ENCODE assay signal across 21 cellular contexts in the genomic region with DNA sequence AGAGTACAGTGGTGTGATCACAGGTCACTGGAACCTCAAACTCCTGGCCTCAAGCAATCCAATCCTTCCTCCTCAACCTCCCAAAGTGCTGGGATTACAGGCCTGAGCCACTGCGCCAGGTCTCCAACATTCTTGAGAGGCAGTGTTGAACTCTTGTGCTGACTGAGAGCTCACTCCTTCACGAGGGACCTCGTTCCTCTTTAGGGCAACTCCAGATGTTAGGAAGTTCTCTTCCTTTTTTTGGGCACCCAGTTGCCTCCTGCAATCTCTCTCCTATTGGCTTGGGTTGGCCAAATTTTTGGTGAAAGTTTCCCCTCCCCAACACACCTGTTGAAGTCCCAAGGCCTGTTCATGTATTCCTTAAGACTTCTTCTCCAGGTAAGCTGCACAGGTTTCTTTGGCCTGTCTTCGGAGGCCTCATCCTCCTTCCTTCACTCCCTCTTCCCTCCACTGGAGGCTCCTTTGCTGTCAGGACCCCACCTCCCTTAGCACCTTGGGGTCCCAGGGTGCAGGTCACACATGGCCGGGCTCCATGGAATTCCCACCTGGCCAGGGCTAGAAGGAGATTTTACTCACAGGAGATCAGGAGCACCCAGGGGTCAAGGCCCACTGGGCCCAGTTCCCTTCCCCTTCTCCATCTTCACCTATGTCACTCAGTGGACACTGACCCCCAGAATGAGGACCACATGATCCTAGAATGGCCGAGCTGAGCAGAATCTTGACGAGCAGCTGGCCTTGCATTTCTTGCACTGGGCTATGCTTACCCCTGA.
DNase-seq lines count a peak whose midpoint lies in the region; ATAC-seq, FAIRE-seq and TF ChIP-seq lines count a peak whose summit lies in the region.
"Had no signal": no experiment of that assay in that cellular context is flagged by ENCODE, and none has a peak within 500 bp of the region (broad histone marks: within the 10 kb centered on the region; RNA-seq: fewer than 3 reads in every experiment).

No MANE protein-coding gene starts in this region.

- intact Hi-C loops in lower lobe of right lung (cut with DNase I), result no loop called here
- intact Hi-C loops in sigmoid colon (cut with DNase I), result no loop called here

- no peaks in the 10 kb centered on the region for H3K36me3 ChIP-seq in RWPE2 (ENCODE audit: low read depth)
- H3K36me3 ChIP-seq in lower lobe of right lung, result no peaks in the 10 kb centered on the region
- H3K36me3 ChIP-seq in sigmoid colon, result no peaks in the 10 kb centered on the region
- H3K36me3 ChIP-seq: BE2C, MG63 had no signal

- no peak overlapping the region for H3K4me2 ChIP-seq in A549

- H3K27ac ChIP-seq in A549 (peak overlapping the region; percentile 81 to 91; a peak in 4 of 6 replicates), RWPE2 (ENCODE audit: poor library complexity, severe bottlenecking) (no peak overlapping the region), lower lobe of right lung (no peak overlapping the region), sigmoid colon (no peak overlapping the region)

- TF ChIP-seq EP300 in A549 (IDR thresholded peaks at IDR 0.05) (no peak), sigmoid colon (IDR thresholded peaks at IDR 0.05) (no peak)

- TF ChIP-seq RAD21 in A549 (conservative IDR thresholded peaks at IDR 0.05 in 1 of 2, IDR thresholded peaks at IDR 0.05 in 1 of 2), result no peak

- TF ChIP-seq POLR2A in A549 (IDR thresholded peaks at IDR 0.05; ENCODE audit: low read length) (no peak), sigmoid colon (IDR thresholded peaks at IDR 0.05) (no peak)

- H3K4me1 ChIP-seq in A549 (peaks cover 59% of the 10 kb centered on the region), RWPE2 (ENCODE audit: insufficient read depth, poor library complexity, severe bottlenecking) (peaks cover 15% of the 10 kb centered on the region), lower lobe of right lung (peaks cover 21% of the 10 kb centered on the region), sigmoid colon (peaks cover 0 to 8% (median 0%) of the 10 kb centered on the region in 4 donors)

- TF ChIP-seq CTCF in A549 (IDR thresholded peaks at IDR 0.05), result no peak
- TF ChIP-seq CTCF in RWPE2 (IDR thresholded peaks at IDR 0.05; ENCODE audit: poor library complexity, severe bottlenecking), result no peak
- TF ChIP-seq CTCF in lower lobe of right lung (IDR thresholded peaks at IDR 0.05), result no peak
- no peak for TF ChIP-seq CTCF in sigmoid colon (IDR thresholded peaks at IDR 0.05)

- H3K9me3 ChIP-seq in A549 (no peaks in the 10 kb centered on the region), RWPE2 (ENCODE audit: severe bottlenecking) (no peaks in the 10 kb centered on the region), lower lobe of right lung (no peaks in the 10 kb centered on the region), sigmoid colon (no peaks in the 10 kb centered on the region)
- H3K9me3 ChIP-seq: BE2C, MG63 had no signal

- DNase-seq in A549 (ENCODE audit: low read depth in 1 of 2, low spot score in 1 of 2) (no peak), RWPE2 (ENCODE audit: low spot score) (peak; percentile 20), lower lobe of right lung (peak; percentile 26), sigmoid colon (peak; percentile 50), NCI-H2081 (lab: John Stamatoyannopoulos, UW) (no peak), GF-D8 (lab: John Stamatoyannopoulos, UW) (no peak), NCI-H1436 (lab: John Stamatoyannopoulos, UW) (no peak)
- DNase-seq: BE2C; CD4-positive, CD25-positive, alpha-beta regulatory T cell; EL; H9; Kasumi-1; MG63; NCI-H1417; NCI-H187; NCI-H2107; NCI-H446 treated with DMSO at 0.1 percent for 48 hours; NCI-H526 treated with DMSO at 0.1 percent for 48 hours; PC-3; SHP77 had no signal

- ATAC-seq in A549 (no peak), RWPE2 (ENCODE audit: low read depth) (no peak), lower lobe of right lung (no peak), GM21825 (IDR thresholded peaks at IDR 0.05; ENCODE audit: unreplicated experiment) (no peak)
- ATAC-seq: PC-3 had no signal

- 93% methylated on average over 5 of the region's 7 CpGs for WGBS in A549 (ENCODE audit: missing lambda C conversion rate)
- WGBS in sigmoid colon, 2 donors, result 88 to 92% methylated on average over 7 of the region's 7 CpGs

- POLR2A ChIA-PET in A549 (lab: Yijun Ruan, JAX), result no interaction called here

- H3K27me3 ChIP-seq in RWPE2 (ENCODE audit: insufficient read depth, poor library complexity, severe bottlenecking), result no peaks in the 10 kb centered on the region
- H3K27me3 ChIP-seq in lower lobe of right lung (ENCODE audit: low read depth), result no peaks in the 10 kb centered on the region
- H3K27me3 ChIP-seq in sigmoid colon, result peaks cover 0 to 20% (median 10%) of the 10 kb centered on the region in 3 donors
- H3K27me3 ChIP-seq: BE2C, MG63 had no signal

- H3K4me3 ChIP-seq in A549 (no peak overlapping the region), RWPE2 (ENCODE audit: severe bottlenecking) (no peak overlapping the region), lower lobe of right lung (no peak overlapping the region), sigmoid colon (no peak overlapping the region)
- H3K4me3 ChIP-seq: MG63 had no signal

- CTCF ChIA-PET in A549 (lab: Yijun Ruan, JAX), result interaction anchor here (0.7 to 2.8 kb wide), 12 partner anchors 9 to 444 kb away, joined by 3 to 23 read pairs (median 4); no protein-coding TSS in a partner anchor

- no peak for FAIRE-seq in A549 (lab: Jason Lieb, UNC)

TF ChIP-seq in A549, 52 proteins besides CTCF, POLR2A, EP300 and RAD21:
- TF ChIP-seq RARB (CRISPR knock-in tag; IDR thresholded peaks at IDR 0.05) (no peak), MYC (IDR thresholded peaks at IDR 0.05; ENCODE audit: borderline replicate concordance, low read length) (no peak)

Comparison
In these comparisons a context has a peak if more than half of its experiments do, and no peak if none do; other contexts are left out.
1. DNase-seq: peak in RWPE2 (single experiment), lower lobe of right lung (single experiment) and sigmoid colon (single experiment); none in A549 (0 of 2), NCI-H2081 (0 of 2), GF-D8 (single experiment) and NCI-H1436 (single experiment).
2. H3K27ac ChIP-seq: peak in A549 (2 of 2); none in RWPE2 (single experiment), lower lobe of right lung (single experiment) and sigmoid colon (0 of 4).